ENCODE assay signal across 11 cellular contexts in genomic region chr6:139708342-139709199, GRCh38.
A peak's percentile ranks its signal among the peaks of the same experiment; 100 is the strongest.
DNase-seq lines count a peak whose midpoint lies in the region; ATAC-seq and TF ChIP-seq lines count a peak whose summit lies in the region.
"Had no signal": no experiment of that assay in that cellular context is flagged by ENCODE, and none has a peak within 500 bp of the region (broad histone marks: within the 10 kb centered on the region; RNA-seq: fewer than 3 reads in every experiment).

No MANE protein-coding gene starts in this region.

- no peak overlapping the region for H3K4me2 ChIP-seq in mesendoderm (ENCODE audit: low read length)

- H2BK15ac ChIP-seq in mesendoderm (replicated peaks; ENCODE audit: low read depth), result no peak overlapping the region

- H2AFZ ChIP-seq in ACC112 (ENCODE audit: low read length, unreplicated experiment), result peak overlapping the region; percentile 65

- H3K4ac ChIP-seq in mesendoderm (ENCODE audit: low read depth, low read length), result no peak overlapping the region

- H3K9me3 Mint-ChIP-seq in chondrocyte (ENCODE audit: low read depth), result peaks cover 2% of the 10 kb centered on the region
- H3K9me3 Mint-ChIP-seq: activated B cell treated with CpG ODN at 0.5 μM for 24 hours, memory B cell had no signal

- H3K18ac ChIP-seq in mesendoderm (ENCODE audit: low read length), result peak overlapping the region; percentile 60

- H2BK120ac ChIP-seq in mesendoderm (ENCODE audit: low read depth, low read length), result no peak overlapping the region

- TF ChIP-seq CTCF in chondrocyte (IDR thresholded peaks at IDR 0.05), result no peak
- no peak for TF ChIP-seq CTCF in vagina (IDR thresholded peaks at IDR 0.05)

- no peak overlapping the region for H3K56ac ChIP-seq in mesendoderm (ENCODE audit: low read length)

- H3K27ac Mint-ChIP-seq in chondrocyte (ENCODE audit: unreplicated experiment), result peak overlapping the region; percentile 74
- H3K27ac Mint-ChIP-seq: activated B cell treated with CpG ODN at 0.5 μM for 24 hours, memory B cell had no signal

- no peak overlapping the region for H2BK5ac ChIP-seq in mesendoderm (ENCODE audit: low read length)

- DNase-seq in HuH-7 (ENCODE audit: low spot score) (peak; percentile 71), chondrocyte (ENCODE audit: low spot score) (no peak), mesendoderm (peak; percentile 29), vagina (ENCODE audit: extremely low spot score in 2 of 2) (no peak), NCI-H187 (lab: John Stamatoyannopoulos, UW) (no peak)
- DNase-seq: activated B cell treated with CpG ODN at 0.5 μM for 24 hours, NCI-H2081 treated with DMSO at 0.1 percent for 48 hours had no signal

- no peaks in the 10 kb centered on the region for H3K27me3 ChIP-seq in ACC112 (ENCODE audit: insufficient read depth, low read length)
- H3K27me3 ChIP-seq in mesendoderm (ENCODE audit: insufficient read depth, low read length, poor library complexity), result no peaks in the 10 kb centered on the region
- H3K27me3 ChIP-seq in vagina, result no peaks in the 10 kb centered on the region

- TF ChIP-seq POLR2A in vagina (IDR thresholded peaks at IDR 0.05), result no peak

- no peaks in the 10 kb centered on the region for H3K36me3 Mint-ChIP-seq in chondrocyte (ENCODE audit: low read depth)
- H3K36me3 Mint-ChIP-seq: memory B cell had no signal

- H4K8ac ChIP-seq in mesendoderm (ENCODE audit: low read depth, low read length), result no peak overlapping the region

- H3K4me3 ChIP-seq in ACC112 (ENCODE audit: low read depth, low read length) (peak overlapping the region; percentile 53), mesendoderm (ENCODE audit: low read length) (no peak overlapping the region), vagina (no peak overlapping the region)

- no peak overlapping the region for H3K4me3 Mint-ChIP-seq in chondrocyte (ENCODE audit: unreplicated experiment)
- H3K4me3 Mint-ChIP-seq: activated B cell treated with CpG ODN at 0.5 μM for 24 hours, memory B cell had no signal

- intact Hi-C loops in vagina (cut with DNase I), result no loop called here

- peaks cover 27% of the 10 kb centered on the region for H3K4me1 Mint-ChIP-seq in chondrocyte (ENCODE audit: low read depth)
- H3K4me1 Mint-ChIP-seq: activated B cell treated with CpG ODN at 0.5 μM for 24 hours, memory B cell had no signal

- H3K23ac ChIP-seq in mesendoderm (ENCODE audit: low read length), result no peak overlapping the region

- H3K79me2 ChIP-seq in ACC112 (ENCODE audit: control insufficient read depth, insufficient read depth, low read length, unreplicated experiment), result no peaks in the 10 kb centered on the region
- no peaks in the 10 kb centered on the region for H3K79me2 ChIP-seq in mesendoderm (ENCODE audit: control insufficient read depth, insufficient read depth, low read length)

- H3K36me3 ChIP-seq in ACC112 (ENCODE audit: insufficient read depth, low read length) (no peaks in the 10 kb centered on the region), mesendoderm (ENCODE audit: control insufficient read depth, insufficient read depth, low read length) (no peaks in the 10 kb centered on the region), vagina (no peaks in the 10 kb centered on the region)

- H3K27me3 Mint-ChIP-seq in chondrocyte (ENCODE audit: low read depth), result no peaks in the 10 kb centered on the region

- H3K27ac ChIP-seq in ACC112 (ENCODE audit: low read depth, low read length) (peak overlapping the region; percentile 76), mesendoderm (ENCODE audit: low read depth, low read length) (no peak overlapping the region), vagina (no peak overlapping the region)

- no CpG with 5 or more reads among the region's 6 CpGs for WGBS in mesendoderm (ENCODE audit: extremely low coverage, insufficient coverage, low lambda C conversion rate)

- H3K4me1 ChIP-seq in ACC112 (ENCODE audit: control insufficient read depth, insufficient read depth, low read length, unreplicated experiment) (peaks cover 49% of the 10 kb centered on the region), mesendoderm (ENCODE audit: control insufficient read depth, low read depth, low read length) (no peaks in the 10 kb centered on the region), vagina (peaks cover 14% of the 10 kb centered on the region)

- no peaks in the 10 kb centered on the region for H3K9me3 ChIP-seq in vagina

- no peak overlapping the region for H4K5ac ChIP-seq in mesendoderm (ENCODE audit: low read length)

- no peak for ATAC-seq in GM21528 (IDR thresholded peaks at IDR 0.05; ENCODE audit: low FRiP score, unreplicated experiment)
- no peak for ATAC-seq in GM21619 (IDR thresholded peaks at IDR 0.05; ENCODE audit: unreplicated experiment)

- H2AK5ac ChIP-seq in mesendoderm (ENCODE audit: low read length), result no peak overlapping the region

- no peaks in the 10 kb centered on the region for H3K79me1 ChIP-seq in mesendoderm (ENCODE audit: low read length)

- no peak overlapping the region for H3K9ac ChIP-seq in mesendoderm (ENCODE audit: low read length)

Comparison
In these comparisons a context has a peak if more than half of its experiments do, and no peak if none do; other contexts are left out.
1. DNase-seq: peak in HuH-7 (single experiment) and mesendoderm (single experiment); none in chondrocyte (single experiment), vagina (0 of 2) and NCI-H187 (0 of 2).